Comparison of ENCODE assay signal across 24 cellular contexts in genomic region chr9:129310666-129311350, GRCh38.
A peak's percentile ranks its signal among the peaks of the same experiment; 100 is the strongest.
DNase-seq lines count a peak whose midpoint lies in the region; ATAC-seq, FAIRE-seq and TF ChIP-seq lines count a peak whose summit lies in the region.
"Had no signal": no experiment of that assay in that cellular context is flagged by ENCODE, and none has a peak within 500 bp of the region (broad histone marks: within the 10 kb centered on the region; RNA-seq: fewer than 3 reads in every experiment).

No MANE protein-coding gene starts in this region.

- no peak for TF ChIP-seq POLR2A in suprapubic skin (IDR thresholded peaks at IDR 0.05)

- no peaks in the 10 kb centered on the region for H3K9me3 ChIP-seq in kidney (ENCODE audit: control insufficient read depth in 1 of 2, low read length in 2 of 2)
- no peaks in the 10 kb centered on the region for H3K9me3 ChIP-seq in suprapubic skin
- H3K9me3 ChIP-seq: body of pancreas, colonic mucosa had no signal

- no peaks in the 10 kb centered on the region for H3K27me3 Mint-ChIP-seq in chondrocyte (ENCODE audit: low read depth)
- H3K27me3 Mint-ChIP-seq in activated T-helper 1 cell treated with anti-CD3 and anti-CD28 coated beads, Interleukin-12 subunit alpha, Interleukin-12 subunit beta, Interleukin-2, Interleukin-4 antibody, amounts not matched to agents 30 ng/mL and 10 ng/mL and 1 ng/mL, durations not matched to agents 14 hours and 24 hours and 36 hours (ENCODE audit: insufficient read depth), result peaks cover 4% of the 10 kb centered on the region
- H3K27me3 Mint-ChIP-seq: activated CD8-positive, alpha-beta T cell treated with anti-CD3 and anti-CD28 coated beads for 36 hours; activated naive CD8-positive, alpha-beta T cell treated with anti-CD3 and anti-CD28 coated beads, Interleukin-2, amount 10 ng/mL, durations not matched to agents 7 days and 5 days had no signal

- ATAC-seq in HG02981 (IDR thresholded peaks at IDR 0.05; ENCODE audit: unreplicated experiment), result no peak
- ATAC-seq: activated CD8-positive, alpha-beta T cell treated with anti-CD3 and anti-CD28 coated beads for 36 hours; body of pancreas; Right ventricle myocardium inferior had no signal

- H3K4me3 Mint-ChIP-seq in chondrocyte (ENCODE audit: unreplicated experiment), result no peak overlapping the region
- H3K4me3 Mint-ChIP-seq in activated T-helper 1 cell treated with anti-CD3 and anti-CD28 coated beads, Interleukin-12 subunit alpha, Interleukin-12 subunit beta, Interleukin-2, Interleukin-4 antibody, amounts not matched to agents 30 ng/mL and 10 ng/mL and 1 ng/mL, durations not matched to agents 14 hours and 24 hours and 36 hours, result no peak overlapping the region
- H3K4me3 Mint-ChIP-seq: activated CD8-positive, alpha-beta T cell treated with anti-CD3 and anti-CD28 coated beads for 36 hours; activated naive CD8-positive, alpha-beta T cell treated with anti-CD3 and anti-CD28 coated beads, Interleukin-2, amount 10 ng/mL, durations not matched to agents 7 days and 5 days had no signal

- H3K27ac ChIP-seq in kidney (ENCODE audit: low read depth in 2 of 2, low read length in 2 of 2) (no peak overlapping the region), suprapubic skin (no peak overlapping the region)
- H3K27ac ChIP-seq: BLaER1, body of pancreas, colonic mucosa, HL-60 had no signal

- H3K36me3 Mint-ChIP-seq in chondrocyte (ENCODE audit: low read depth), result peaks cover 3% of the 10 kb centered on the region
- no peaks in the 10 kb centered on the region for H3K36me3 Mint-ChIP-seq in activated T-helper 1 cell treated with anti-CD3 and anti-CD28 coated beads, Interleukin-12 subunit alpha, Interleukin-12 subunit beta, Interleukin-2, Interleukin-4 antibody, amounts not matched to agents 30 ng/mL and 10 ng/mL and 1 ng/mL, durations not matched to agents 14 hours and 24 hours and 36 hours (ENCODE audit: low read depth)
- H3K36me3 Mint-ChIP-seq: activated naive CD8-positive, alpha-beta T cell treated with anti-CD3 and anti-CD28 coated beads, Interleukin-2, amount 10 ng/mL, durations not matched to agents 7 days and 5 days had no signal

- no peak for TF ChIP-seq CTCF in chondrocyte (IDR thresholded peaks at IDR 0.05)
- TF ChIP-seq CTCF in kidney (IDR thresholded peaks at IDR 0.05; ENCODE audit: borderline replicate concordance, extremely low read depth, insufficient read depth), result no peak
- no peak for TF ChIP-seq CTCF in suprapubic skin (IDR thresholded peaks at IDR 0.05)

- no peak overlapping the region for H3K9ac ChIP-seq in kidney (ENCODE audit: low read length in 2 of 2)
- H3K9ac ChIP-seq: BLaER1 had no signal

- H3K4me3 ChIP-seq in kidney (ENCODE audit: low read length in 2 of 2) (no peak overlapping the region), suprapubic skin (no peak overlapping the region)
- H3K4me3 ChIP-seq: BLaER1, body of pancreas, colonic mucosa had no signal

- peaks cover 5% of the 10 kb centered on the region for H3K9me3 Mint-ChIP-seq in chondrocyte (ENCODE audit: low read depth)
- H3K9me3 Mint-ChIP-seq in activated T-helper 1 cell treated with anti-CD3 and anti-CD28 coated beads, Interleukin-12 subunit alpha, Interleukin-12 subunit beta, Interleukin-2, Interleukin-4 antibody, amounts not matched to agents 30 ng/mL and 10 ng/mL and 1 ng/mL, durations not matched to agents 14 hours and 24 hours and 36 hours, result no peaks in the 10 kb centered on the region
- H3K9me3 Mint-ChIP-seq: activated CD8-positive, alpha-beta T cell treated with anti-CD3 and anti-CD28 coated beads for 36 hours; activated naive CD8-positive, alpha-beta T cell treated with anti-CD3 and anti-CD28 coated beads, Interleukin-2, amount 10 ng/mL, durations not matched to agents 7 days and 5 days had no signal

- H3K27ac Mint-ChIP-seq in chondrocyte (ENCODE audit: unreplicated experiment), result no peak overlapping the region
- H3K27ac Mint-ChIP-seq in activated T-helper 1 cell treated with anti-CD3 and anti-CD28 coated beads, Interleukin-12 subunit alpha, Interleukin-12 subunit beta, Interleukin-2, Interleukin-4 antibody, amounts not matched to agents 30 ng/mL and 10 ng/mL and 1 ng/mL, durations not matched to agents 14 hours and 24 hours and 36 hours, result no peak overlapping the region
- H3K27ac Mint-ChIP-seq: activated CD8-positive, alpha-beta T cell treated with anti-CD3 and anti-CD28 coated beads for 36 hours; activated naive CD8-positive, alpha-beta T cell treated with anti-CD3 and anti-CD28 coated beads, Interleukin-2, amount 10 ng/mL, durations not matched to agents 7 days and 5 days had no signal

- H3K27me3 ChIP-seq in suprapubic skin, result no peaks in the 10 kb centered on the region
- H3K27me3 ChIP-seq: BLaER1, body of pancreas, colonic mucosa had no signal

- H3K4me1 Mint-ChIP-seq in chondrocyte (ENCODE audit: low read depth), result peaks cover 19% of the 10 kb centered on the region
- H3K4me1 Mint-ChIP-seq in activated T-helper 1 cell treated with anti-CD3 and anti-CD28 coated beads, Interleukin-12 subunit alpha, Interleukin-12 subunit beta, Interleukin-2, Interleukin-4 antibody, amounts not matched to agents 30 ng/mL and 10 ng/mL and 1 ng/mL, durations not matched to agents 14 hours and 24 hours and 36 hours (ENCODE audit: low read depth), result peaks cover 11% of the 10 kb centered on the region

- no peak for FAIRE-seq in kidney (lab: Jason Lieb, UNC)
- FAIRE-seq: A204.1, GM19239, islet of Langerhans had no signal

- intact Hi-C loops in kidney (cut with DNase I), result loop anchor here (10.0 kb wide), 1 partner anchor 126 kb away; no protein-coding TSS in a partner anchor
- intact Hi-C loops in activated T-helper 1 cell treated with anti-CD3 and anti-CD28 coated beads, Interleukin-12 subunit alpha, Interleukin-12 subunit beta, Interleukin-2, Interleukin-4 antibody, amounts not matched to agents 30 ng/mL and 10 ng/mL and 1 ng/mL, durations not matched to agents 14 hours and 24 hours and 36 hours (cut with micrococcal nuclease), result no loop called here

- no peak for TF ChIP-seq EP300 in suprapubic skin (IDR thresholded peaks at IDR 0.05)

- 79% methylated on average over 7 of the region's 7 CpGs for WGBS in suprapubic skin

- H3K36me3 ChIP-seq in kidney (ENCODE audit: control insufficient read depth in 1 of 2, insufficient read depth in 2 of 2, low read length in 2 of 2), result no peaks in the 10 kb centered on the region
- H3K36me3 ChIP-seq in suprapubic skin, result no peaks in the 10 kb centered on the region
- H3K36me3 ChIP-seq: BLaER1, colonic mucosa had no signal

- H3K4me1 ChIP-seq in kidney (ENCODE audit: control insufficient read depth in 1 of 2, insufficient read depth in 1 of 2, low read depth in 1 of 2, low read length in 2 of 2) (no peaks in the 10 kb centered on the region), suprapubic skin (peaks cover 6% of the 10 kb centered on the region)
- H3K4me1 ChIP-seq: body of pancreas, colonic mucosa had no signal

- peak; percentile 27 for DNase-seq in activated effector memory CD4-positive, alpha-beta T cell treated with anti-CD3 and anti-CD28 coated beads, Interleukin-2, amount 50 U/mL, for 16 hours
- no peak for DNase-seq in activated effector memory CD4-positive, alpha-beta T cell treated with Interleukin-2 at 50 U/mL for 16 hours
- peak; percentile 22 for DNase-seq in chondrocyte (ENCODE audit: low spot score)
- peak; percentile 4 for DNase-seq in kidney
- peak; percentile 16 to 50 for DNase-seq in suprapubic skin (ENCODE audit: low spot score in 2 of 2)
- DNase-seq in T1000 (lab: John Stamatoyannopoulos, UW), result no peak
- DNase-seq in activated T-helper 1 cell treated with anti-CD3 and anti-CD28 coated beads, Interleukin-12 subunit alpha, Interleukin-12 subunit beta, Interleukin-2, Interleukin-4 antibody, amounts not matched to agents 30 ng/mL and 10 ng/mL and 1 ng/mL, durations not matched to agents 14 hours and 24 hours and 36 hours (ENCODE audit: low spot score), result no peak
- DNase-seq: activated CD8-positive, alpha-beta T cell treated with anti-CD3 and anti-CD28 coated beads for 36 hours; activated naive CD8-positive, alpha-beta T cell treated with anti-CD3 and anti-CD28 coated beads, Interleukin-2, amount 10 ng/mL, durations not matched to agents 7 days and 5 days; Calu3; colonic mucosa; hippocampal formation; NCI-H1105 treated with DMSO at 0.1 percent for 48 hours; NCI-H2081 treated with DMSO at 0.1 percent for 48 hours; NCI-H446 treated with DMSO at 0.1 percent for 48 hours; stimulated activated CD4-positive, alpha-beta T cell treated with anti-CD3 and anti-CD28 coated beads, Interleukin-12 subunit alpha, Interleukin-12 subunit beta, amount 100 ng/mL, for 4 hours had no signal

Comparison
In these comparisons a context has a peak if more than half of its experiments do, and no peak if none do; other contexts are left out.
1. DNase-seq: peak in activated effector memory CD4-positive, alpha-beta T cell treated with anti-CD3 and anti-CD28 coated beads, Interleukin-2, amount 50 U/mL, for 16 hours (single experiment), chondrocyte (single experiment), kidney (single experiment) and suprapubic skin (2 of 2); none in activated effector memory CD4-positive, alpha-beta T cell treated with Interleukin-2 at 50 U/mL for 16 hours (single experiment), T1000 (single experiment) and activated T-helper 1 cell treated with anti-CD3 and anti-CD28 coated beads, Interleukin-12 subunit alpha, Interleukin-12 subunit beta, Interleukin-2, Interleukin-4 antibody, amounts not matched to agents 30 ng/mL and 10 ng/mL and 1 ng/mL, durations not matched to agents 14 hours and 24 hours and 36 hours (single experiment).